26 cellular contexts compared by ENCODE assay signal in the genomic region with DNA sequence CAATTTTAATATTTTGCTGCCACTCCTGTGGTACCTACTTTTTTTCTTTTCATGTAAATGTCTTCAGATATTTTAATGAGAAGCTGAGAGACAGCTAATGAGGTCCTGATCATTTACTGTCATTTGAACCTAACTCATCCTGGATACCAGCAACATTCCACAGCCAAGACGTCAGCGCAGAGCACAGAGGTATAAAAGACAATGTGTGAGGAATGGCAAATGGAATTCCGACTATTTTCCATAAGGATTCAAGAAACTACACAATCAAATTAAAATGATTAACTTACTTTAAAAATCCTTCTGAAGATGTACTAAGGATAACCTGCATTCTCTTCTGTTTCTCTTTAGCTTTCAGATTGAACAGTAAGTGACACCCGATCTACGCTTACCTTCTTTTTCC.
"Had no signal": no experiment of that assay in that cellular context is flagged by ENCODE, and none has a peak within 500 bp of the region (broad histone marks: within the 10 kb centered on the region; RNA-seq: fewer than 3 reads in every experiment).

No MANE protein-coding gene starts in this region.

- H3K4me2 ChIP-seq: smooth muscle cell had no signal

- H3K27ac Mint-ChIP-seq: activated T-helper 2 cell treated with anti-CD3 and anti-CD28 coated beads, Interferon-gamma antibody, Interleukin-2, Interleukin-4, amounts not matched to agents 10 μg/mL and 5 μg/mL and 100 μg/mL, durations not matched to agents 14 hours and 24 hours and 36 hours; natural killer cell had no signal

- H3K27me3 ChIP-seq: ascending aorta, right atrium auricular region, suprapubic skin, tibial artery had no signal

- H3K9me3 ChIP-seq: ascending aorta, right atrium auricular region, suprapubic skin, tibial artery had no signal

- H3K27me3 Mint-ChIP-seq: effector memory CD8-positive, alpha-beta T cell had no signal

- H3K4me3 ChIP-seq: ascending aorta, right atrium auricular region, smooth muscle cell, suprapubic skin, tibial artery had no signal

- H3K27ac ChIP-seq: ascending aorta, right atrium auricular region, suprapubic skin, tibial artery had no signal

- DNase-seq: activated CD4-positive, alpha-beta T cell treated with anti-CD3 and anti-CD28 coated beads for 4 hours; activated CD4-positive, alpha-beta T cell treated with anti-CD3 and anti-CD28 coated beads, Interleukin-2, amount 50 U/mL, for 48 hours; activated CD4-positive, CD25-positive, alpha-beta regulatory T cell; activated CD8-positive, alpha-beta memory T cell treated with anti-CD3 and anti-CD28 coated beads for 24 hours; caudate nucleus; cortex of kidney; effector memory CD8-positive, alpha-beta T cell; foreskin fibroblast; head of caudate nucleus; hippocampal formation; left colon; mammary epithelial cell; natural killer cell; stimulated activated CD4-positive, alpha-beta T cell treated with anti-CD3 and anti-CD28 coated beads, Interleukin-1b, Interleukin-23, amount 100 ng/mL, for 48 hours; stimulated activated CD4-positive, alpha-beta T cell treated with anti-CD3 and anti-CD28 coated beads, Interleukin-4, amount 100 ng/mL, for 4 hours; stimulated activated CD8-positive, alpha-beta memory T cell treated with anti-CD3 and anti-CD28 coated beads, Interleukin-4, amount 100 ng/mL, for 48 hours; stimulated activated naive CD4-positive, alpha-beta T cell; tibial artery had no signal

- H3K4me3 Mint-ChIP-seq: effector memory CD8-positive, alpha-beta T cell; natural killer cell had no signal

- H3K9me3 Mint-ChIP-seq: activated naive CD4-positive, alpha-beta T cell treated with anti-CD3 and anti-CD28 coated beads, Interleukin-2, amount 50 U/mL, for 72 hours; activated T-helper 2 cell treated with anti-CD3 and anti-CD28 coated beads, Interferon-gamma antibody, Interleukin-2, Interleukin-4, amounts not matched to agents 10 μg/mL and 5 μg/mL and 100 μg/mL, durations not matched to agents 14 hours and 24 hours and 36 hours; effector memory CD8-positive, alpha-beta T cell; natural killer cell had no signal

- ATAC-seq: activated naive CD4-positive, alpha-beta T cell treated with anti-CD3 and anti-CD28 coated beads, Interleukin-2, amount 50 U/mL, for 72 hours; effector memory CD8-positive, alpha-beta T cell; esophagus mucosa; left colon had no signal

- FAIRE-seq: keratinocyte had no signal

- H3K4me1 ChIP-seq: ascending aorta, right atrium auricular region, suprapubic skin, tibial artery had no signal
